Comparison of ENCODE assay signal across 11 cellular contexts in genomic region chr3:184679056-184679502, GRCh38. TPM values are rescaled to one million over a fixed set of nuclear protein-coding genes. Genes with fewer than 3 reads are reported as not detected.
DNase-seq lines count a peak whose midpoint lies in the region; ATAC-seq and TF ChIP-seq lines count a peak whose summit lies in the region.
"Had no signal": no experiment of that assay in that cellular context is flagged by ENCODE, and none has a peak within 500 bp of the region (broad histone marks: within the 10 kb centered on the region; RNA-seq: fewer than 3 reads in every experiment).

No MANE protein-coding gene starts in this region.

- intact Hi-C loops in dendritic cell treated with granulocyte-macrophage colony-stimulating factor and Interleukin-4, amounts not matched to agents 40 ng/mL and 50 ng/mL, for 4 days (cut with micrococcal nuclease) = no loop called here

- 53% methylated on average over 11 of the region's 16 CpGs for WGBS in SK-N-SH (ENCODE audit: low lambda C conversion rate)
- WGBS in upper lobe of left lung, 2 donors = 41 to 48% methylated on average over 9 to 14 of the region's 16 CpGs

- H3K4me2 ChIP-seq in SK-N-SH = no peak overlapping the region
- H3K4me2 ChIP-seq: KMS-11 had no signal

- CTCF ChIA-PET in SK-N-SH (lab: Yijun Ruan, JAX) = no interaction called here

- no peaks in the 10 kb centered on the region for H3K9me3 ChIP-seq in SK-N-SH
- H3K9me3 ChIP-seq in upper lobe of left lung = no peaks in the 10 kb centered on the region

- ATAC-seq in SK-N-SH treated with all-trans-retinoic acid at 6 μM for 48 hours (no peak; the same call in 2 of the 3 replicates), upper lobe of left lung (ENCODE audit: low FRiP score in 2 of 2) (peak; percentile 7 to 29), omental fat pad (ENCODE audit: low FRiP score) (no peak), HG03354 (IDR thresholded peaks at IDR 0.05; ENCODE audit: poor library complexity, severe bottlenecking, unreplicated experiment) (no peak), GM21528 (IDR thresholded peaks at IDR 0.05; ENCODE audit: low FRiP score, unreplicated experiment) (no peak)

- no peak for TF ChIP-seq RAD21 in SK-N-SH (IDR thresholded peaks at IDR 0.05; ENCODE audit: low read length)

- POLR2A ChIA-PET in SK-N-SH (lab: Yijun Ruan, JAX) = no interaction called here

- no peak overlapping the region for H3K9ac ChIP-seq in SK-N-SH
- H3K9ac ChIP-seq: KMS-11 had no signal

- H3K36me3 ChIP-seq in SK-N-SH (replicated peaks in 1 of 2; ENCODE audit: control insufficient read depth in 1 of 2, insufficient read depth in 2 of 2, low read length in 1 of 2) = no peaks in the 10 kb centered on the region
- no peaks in the 10 kb centered on the region for H3K36me3 ChIP-seq in upper lobe of left lung

- DNase-seq in SK-N-SH (peak; percentile 60), myocyte (ENCODE audit: low read depth) (peak; percentile 82), upper lobe of left lung (no peak), omental fat pad (ENCODE audit: low spot score) (no peak)
- DNase-seq: NK-92 treated with Interleukin-12 subunit alpha and Interleukin-12 subunit beta, amount 100 ng/mL, for 24 hours had no signal

- peaks cover 43% of the 10 kb centered on the region for H3K4me1 Mint-ChIP-seq in dendritic cell treated with granulocyte-macrophage colony-stimulating factor and Interleukin-4, amounts not matched to agents 40 ng/mL and 50 ng/mL, for 4 days (ENCODE audit: low read depth)

- H3K27me3 Mint-ChIP-seq in dendritic cell treated with granulocyte-macrophage colony-stimulating factor and Interleukin-4, amounts not matched to agents 40 ng/mL and 50 ng/mL, for 4 days = peaks cover 11% of the 10 kb centered on the region

- no peak for TF ChIP-seq EP300 in SK-N-SH (IDR thresholded peaks at IDR 0.05; ENCODE audit: borderline replicate concordance in 1 of 2, low read depth in 1 of 2, low read length in 1 of 2)
- no peak for TF ChIP-seq EP300 in upper lobe of left lung (IDR thresholded peaks at IDR 0.05)

- H3K9me3 Mint-ChIP-seq in dendritic cell treated with granulocyte-macrophage colony-stimulating factor and Interleukin-4, amounts not matched to agents 40 ng/mL and 50 ng/mL, for 4 days = no peaks in the 10 kb centered on the region
- H3K9me3 Mint-ChIP-seq: T-helper 1 cell treated with Interleukin-12 subunit alpha and Interleukin-12 subunit beta and Interleukin-4 antibody, amounts not matched to agents 30 μg/mL and 1 μg/mL, for 36 hours had no signal

- H3K27me3 ChIP-seq in SK-N-SH (ENCODE audit: insufficient read depth) = peaks cover 4% of the 10 kb centered on the region; the same call in 1 of the 2 replicates
- no peaks in the 10 kb centered on the region for H3K27me3 ChIP-seq in upper lobe of left lung

- H3K9me2 ChIP-seq in SK-N-SH = no peaks in the 10 kb centered on the region

- TF ChIP-seq POLR2A in upper lobe of left lung (IDR thresholded peaks at IDR 0.05) = no peak

- no peaks in the 10 kb centered on the region for H3K79me2 ChIP-seq in SK-N-SH (ENCODE audit: insufficient read depth)

- H2AFZ ChIP-seq in SK-N-SH (ENCODE audit: low read depth) = no peak overlapping the region

- no peaks in the 10 kb centered on the region for H3K36me3 Mint-ChIP-seq in dendritic cell treated with granulocyte-macrophage colony-stimulating factor and Interleukin-4, amounts not matched to agents 40 ng/mL and 50 ng/mL, for 4 days (ENCODE audit: low read depth)

- H3K27ac ChIP-seq in SK-N-SH (ENCODE audit: low read depth in 2 of 2, low read length in 1 of 2) = no peak overlapping the region
- H3K27ac ChIP-seq in upper lobe of left lung = no peak overlapping the region
- H3K27ac ChIP-seq: KMS-11 had no signal

- H3K4me3 Mint-ChIP-seq in dendritic cell treated with granulocyte-macrophage colony-stimulating factor and Interleukin-4, amounts not matched to agents 40 ng/mL and 50 ng/mL, for 4 days = no peak overlapping the region
- H3K4me3 Mint-ChIP-seq: T-helper 1 cell treated with Interleukin-12 subunit alpha and Interleukin-12 subunit beta and Interleukin-4 antibody, amounts not matched to agents 30 μg/mL and 1 μg/mL, for 36 hours had no signal

- H3K4me3 ChIP-seq in SK-N-SH (ENCODE audit: low read depth in 2 of 2, low read length in 1 of 2) (no peak overlapping the region), upper lobe of left lung (no peak overlapping the region)

- no peaks in the 10 kb centered on the region for H3F3A ChIP-seq in SK-N-SH (replicated peaks; ENCODE audit: insufficient read depth)

- H3K27ac Mint-ChIP-seq in dendritic cell treated with granulocyte-macrophage colony-stimulating factor and Interleukin-4, amounts not matched to agents 40 ng/mL and 50 ng/mL, for 4 days = peak overlapping the region; percentile 63
- H3K27ac Mint-ChIP-seq: T-helper 1 cell treated with Interleukin-12 subunit alpha and Interleukin-12 subunit beta and Interleukin-4 antibody, amounts not matched to agents 30 μg/mL and 1 μg/mL, for 36 hours had no signal

- no peaks in the 10 kb centered on the region for H4K20me1 ChIP-seq in SK-N-SH (ENCODE audit: insufficient read depth)

- no peak for TF ChIP-seq CTCF in SK-N-SH (IDR thresholded peaks at IDR 0.05)
- TF ChIP-seq CTCF in upper lobe of left lung (IDR thresholded peaks at IDR 0.05) = no peak
- TF ChIP-seq CTCF in omental fat pad (IDR thresholded peaks at IDR 0.05) = no peak

- H3K4me1 ChIP-seq in SK-N-SH (ENCODE audit: control insufficient read depth in 1 of 2, insufficient read depth in 2 of 2, low read depth in 1 of 2, low read length in 1 of 2) = peaks cover 0 to 28% of the 10 kb centered on the region in 2 experiments; a peak in 1 of 4 replicates
- peaks cover 0 to 3% (median 0%) of the 10 kb centered on the region in 4 donors for H3K4me1 ChIP-seq in upper lobe of left lung

TF ChIP-seq in SK-N-SH, 30 proteins besides CTCF, POLR2A, EP300 and RAD21 (continues in another document):
- TF ChIP-seq USF2 (IDR thresholded peaks at IDR 0.05; ENCODE audit: borderline replicate concordance, low read depth, low read length) (no peak), TCF12 (IDR thresholded peaks at IDR 0.05) (no peak), NFIC (IDR thresholded peaks at IDR 0.05; ENCODE audit: borderline replicate concordance) (no peak), GATA2 (CRISPR knock-in tag; IDR thresholded peaks at IDR 0.05) (no peak), FOXJ3 (CRISPR knock-in tag; IDR thresholded peaks at IDR 0.05) (no peak)
- TF ChIP-seq, protein P1, sequence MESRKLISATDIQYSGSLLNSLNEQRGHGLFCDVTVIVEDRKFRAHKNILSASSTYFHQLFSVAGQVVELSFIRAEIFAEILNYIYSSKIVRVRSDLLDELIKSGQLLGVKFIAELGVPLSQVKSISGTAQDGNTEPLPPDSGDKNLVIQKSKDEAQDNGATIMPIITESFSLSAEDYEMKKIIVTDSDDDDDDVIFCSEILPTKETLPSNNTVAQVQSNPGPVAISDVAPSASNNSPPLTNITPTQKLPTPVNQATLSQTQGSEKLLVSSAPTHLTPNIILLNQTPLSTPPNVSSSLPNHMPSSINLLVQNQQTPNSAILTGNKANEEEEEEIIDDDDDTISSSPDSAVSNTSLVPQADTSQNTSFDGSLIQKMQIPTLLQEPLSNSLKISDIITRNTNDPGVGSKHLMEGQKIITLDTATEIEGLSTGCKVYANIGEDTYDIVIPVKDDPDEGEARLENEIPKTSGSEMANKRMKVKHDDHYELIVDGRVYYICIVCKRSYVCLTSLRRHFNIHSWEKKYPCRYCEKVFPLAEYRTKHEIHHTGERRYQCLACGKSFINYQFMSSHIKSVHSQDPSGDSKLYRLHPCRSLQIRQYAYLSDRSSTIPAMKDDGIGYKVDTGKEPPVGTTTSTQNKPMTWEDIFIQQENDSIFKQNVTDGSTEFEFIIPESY (IDR thresholded peaks at IDR 0.05; ENCODE audit: borderline replicate concordance, low read depth) = no peak

TF ChIP-seq in SK-N-SH treated with all-trans-retinoic acid at 6 μM for 48 hours, 23 proteins besides CTCF, POLR2A, EP300 and RAD21 (continues in another document):
- no peak for TF ChIP-seq PPARA (CRISPR knock-in tag; IDR thresholded peaks at IDR 0.05; ENCODE audit: borderline replicate concordance)
- TF ChIP-seq ZFP30 (CRISPR knock-in tag; IDR thresholded peaks at IDR 0.05) = no peak
- no peak for TF ChIP-seq CSRNP3 (CRISPR knock-in tag; IDR thresholded peaks at IDR 0.05)
- TF ChIP-seq RARB (CRISPR knock-in tag; IDR thresholded peaks at IDR 0.05) = no peak
- no peak for TF ChIP-seq ZFP3 (CRISPR knock-in tag; IDR thresholded peaks at IDR 0.05)
- no peak for TF ChIP-seq GLIS3 (CRISPR knock-in tag; IDR thresholded peaks at IDR 0.05)
- TF ChIP-seq, protein P2, sequence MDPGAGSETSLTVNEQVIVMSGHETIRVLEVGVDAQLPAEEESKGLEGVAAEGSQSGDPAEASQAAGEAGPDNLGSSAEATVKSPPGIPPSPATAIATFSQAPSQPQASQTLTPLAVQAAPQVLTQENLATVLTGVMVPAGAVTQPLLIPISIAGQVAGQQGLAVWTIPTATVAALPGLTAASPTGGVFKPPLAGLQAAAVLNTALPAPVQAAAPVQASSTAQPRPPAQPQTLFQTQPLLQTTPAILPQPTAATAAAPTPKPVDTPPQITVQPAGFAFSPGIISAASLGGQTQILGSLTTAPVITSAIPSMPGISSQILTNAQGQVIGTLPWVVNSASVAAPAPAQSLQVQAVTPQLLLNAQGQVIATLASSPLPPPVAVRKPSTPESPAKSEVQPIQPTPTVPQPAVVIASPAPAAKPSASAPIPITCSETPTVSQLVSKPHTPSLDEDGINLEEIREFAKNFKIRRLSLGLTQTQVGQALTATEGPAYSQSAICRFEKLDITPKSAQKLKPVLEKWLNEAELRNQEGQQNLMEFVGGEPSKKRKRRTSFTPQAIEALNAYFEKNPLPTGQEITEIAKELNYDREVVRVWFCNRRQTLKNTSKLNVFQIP (CRISPR knock-in tag; IDR thresholded peaks at IDR 0.05; ENCODE audit: borderline replicate concordance, low read depth) = no peak

RNA-seq across cellular contexts. Expression of gene MAGEF1, which starts 32.8 kb away (rescaled TPM):
- polyA plus RNA-seq in SK-N-SH (2012; rRNA removed) = 38.1 and 45.2 TPM in 2 replicates
- 52.0 and 54.8 TPM in 2 replicates for polyA plus RNA-seq in SK-N-SH (2012; cell fraction: cytosol; rRNA removed)
- 17.9 and 18.3 TPM in 2 replicates for polyA plus RNA-seq in SK-N-SH (2012; cell fraction: nucleus; rRNA removed)
- total RNA-seq in myocyte (82.9 and 111 TPM in 2 replicates), upper lobe of left lung (10 to 100 TPM; 13.6 to 52.4 (median 35.7) TPM), omental fat pad (10 to 100 TPM in 3 of 4 donors, 1 to 10 TPM in 1; 9.8 to 23.1 (median 18.2) TPM)
- 49.6 TPM for polyA plus RNA-seq in myocyte (2012)

Comparison
In these comparisons a context has a peak if more than half of its experiments do, and no peak if none do; other contexts are left out.
1. DNase-seq: peak in SK-N-SH (single experiment) and myocyte (single experiment); none in upper lobe of left lung (0 of 2) and omental fat pad (single experiment).
2. ATAC-seq: peak in upper lobe of left lung (2 of 2); none in SK-N-SH treated with all-trans-retinoic acid at 6 μM for 48 hours (single experiment), omental fat pad (single experiment), HG03354 (single experiment) and GM21528 (single experiment).